In the genomic region with DNA sequence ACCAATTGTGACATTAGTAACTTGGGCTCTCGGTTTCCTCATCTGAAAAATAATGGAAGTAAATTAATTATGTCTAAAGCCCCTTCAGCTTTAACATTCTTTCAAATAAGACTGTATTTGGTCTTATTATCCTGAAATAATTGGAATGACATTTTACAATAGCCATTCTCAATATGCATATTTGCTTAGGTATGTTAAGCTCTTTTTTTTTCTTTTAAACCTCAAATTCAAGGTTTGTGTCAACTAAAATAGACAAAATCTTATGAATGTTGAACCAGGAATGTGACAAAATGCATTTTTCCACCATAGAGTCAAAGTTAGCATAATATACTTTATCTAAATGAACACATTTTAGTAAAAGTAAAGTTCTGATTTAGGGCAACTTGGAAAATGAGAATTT, we compare ENCODE assay signal across 23 cellular contexts.
DNase-seq lines count a peak whose midpoint lies in the region; ATAC-seq and TF ChIP-seq lines count a peak whose summit lies in the region.
"Had no signal": no experiment of that assay in that cellular context is flagged by ENCODE, and none has a peak within 500 bp of the region (broad histone marks: within the 10 kb centered on the region; RNA-seq: fewer than 3 reads in every experiment).

No MANE protein-coding gene starts in this region.

- ATAC-seq in SK-N-SH treated with all-trans-retinoic acid at 6 μM for 48 hours (peak; percentile 69), GM21529 (IDR thresholded peaks at IDR 0.05; ENCODE audit: unreplicated experiment) (no peak)
- ATAC-seq: A549, GM12878, GM23338, HCT116 had no signal

- DNase-seq in HL-60 (ENCODE audit: low read depth in 1 of 2, low spot score in 1 of 2) (no peak), astrocyte of the hippocampus (ENCODE audit: low read depth, low spot score) (peak; percentile 6), retinal pigment epithelial cell (ENCODE audit: low read depth) (peak; percentile 59), NCI-H526 (lab: John Stamatoyannopoulos, UW) (no peak), iPS-NIHi7 (ENCODE audit: extremely low spot score) (no peak)
- DNase-seq in effector CD8-positive, alpha-beta T cell (lab: John Stamatoyannopoulos, UW), result no peak
- DNase-seq: 8988T; ACHN; AML-193; BE2C; C1 segment of cervical spinal cord; Caco-2; CD4-positive, alpha-beta memory T cell; DMS153; EL; GDM1; H9 had no signal

- peak overlapping the region; percentile 81 for H3K27ac ChIP-seq in HL-60 (replicated peaks)
- H3K27ac ChIP-seq: A549 had no signal

- H3K27me3 ChIP-seq in HL-60 (ENCODE audit: insufficient read depth, poor library complexity, severe bottlenecking), result no peaks in the 10 kb centered on the region
- H3K27me3 ChIP-seq: BE2C had no signal

- no peak for TF ChIP-seq CTCF in HL-60 (IDR thresholded peaks at IDR 0.05; ENCODE audit: insufficient read depth, low read length)
- TF ChIP-seq CTCF in retinal pigment epithelial cell (conservative IDR thresholded peaks at IDR 0.05; ENCODE audit: low read depth, low read length), result no peak

- no peak overlapping the region for H3K4me3 ChIP-seq in HL-60 (replicated peaks; ENCODE audit: insufficient read depth, low read length)
- no peak overlapping the region for H3K4me3 ChIP-seq in retinal pigment epithelial cell (ENCODE audit: low read length)
- H3K4me3 ChIP-seq: A549, GM12878, GM23338 had no signal

TF ChIP-seq in SK-N-SH treated with all-trans-retinoic acid at 6 μM for 48 hours, 23 proteins besides CTCF, POLR2A, EP300 and RAD21:
- TF ChIP-seq ZNF8 (CRISPR knock-in tag; IDR thresholded peaks at IDR 0.05), result no peak
- TF ChIP-seq TOX (CRISPR knock-in tag; IDR thresholded peaks at IDR 0.05; ENCODE audit: borderline replicate concordance), result no peak
- no peak for TF ChIP-seq CSDC2 (CRISPR knock-in tag; IDR thresholded peaks at IDR 0.05)
- TF ChIP-seq SNAI2 (CRISPR knock-in tag; IDR thresholded peaks at IDR 0.05), result no peak
- TF ChIP-seq TCF4 (CRISPR knock-in tag; IDR thresholded peaks at IDR 0.05; ENCODE audit: borderline replicate concordance), result no peak
- TF ChIP-seq GLIS3 (CRISPR knock-in tag; IDR thresholded peaks at IDR 0.05), result no peak
- TF ChIP-seq, protein P1, sequence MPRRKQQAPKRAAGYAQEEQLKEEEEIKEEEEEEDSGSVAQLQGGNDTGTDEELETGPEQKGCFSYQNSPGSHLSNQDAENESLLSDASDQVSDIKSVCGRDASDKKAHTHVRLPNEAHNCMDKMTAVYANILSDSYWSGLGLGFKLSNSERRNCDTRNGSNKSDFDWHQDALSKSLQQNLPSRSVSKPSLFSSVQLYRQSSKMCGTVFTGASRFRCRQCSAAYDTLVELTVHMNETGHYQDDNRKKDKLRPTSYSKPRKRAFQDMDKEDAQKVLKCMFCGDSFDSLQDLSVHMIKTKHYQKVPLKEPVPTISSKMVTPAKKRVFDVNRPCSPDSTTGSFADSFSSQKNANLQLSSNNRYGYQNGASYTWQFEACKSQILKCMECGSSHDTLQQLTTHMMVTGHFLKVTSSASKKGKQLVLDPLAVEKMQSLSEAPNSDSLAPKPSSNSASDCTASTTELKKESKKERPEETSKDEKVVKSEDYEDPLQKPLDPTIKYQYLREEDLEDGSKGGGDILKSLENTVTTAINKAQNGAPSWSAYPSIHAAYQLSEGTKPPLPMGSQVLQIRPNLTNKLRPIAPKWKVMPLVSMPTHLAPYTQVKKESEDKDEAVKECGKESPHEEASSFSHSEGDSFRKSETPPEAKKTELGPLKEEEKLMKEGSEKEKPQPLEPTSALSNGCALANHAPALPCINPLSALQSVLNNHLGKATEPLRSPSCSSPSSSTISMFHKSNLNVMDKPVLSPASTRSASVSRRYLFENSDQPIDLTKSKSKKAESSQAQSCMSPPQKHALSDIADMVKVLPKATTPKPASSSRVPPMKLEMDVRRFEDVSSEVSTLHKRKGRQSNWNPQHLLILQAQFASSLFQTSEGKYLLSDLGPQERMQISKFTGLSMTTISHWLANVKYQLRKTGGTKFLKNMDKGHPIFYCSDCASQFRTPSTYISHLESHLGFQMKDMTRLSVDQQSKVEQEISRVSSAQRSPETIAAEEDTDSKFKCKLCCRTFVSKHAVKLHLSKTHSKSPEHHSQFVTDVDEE (CRISPR knock-in tag; IDR thresholded peaks at IDR 0.05), result no peak
- TF ChIP-seq ZFP30 (CRISPR knock-in tag; IDR thresholded peaks at IDR 0.05), result no peak
- TF ChIP-seq ZNF70 (CRISPR knock-in tag; IDR thresholded peaks at IDR 0.05), result no peak
- no peak for TF ChIP-seq ESRRG (CRISPR knock-in tag; IDR thresholded peaks at IDR 0.05)
- TF ChIP-seq ARNTL (CRISPR knock-in tag; IDR thresholded peaks at IDR 0.05; ENCODE audit: borderline replicate concordance, low read depth), result no peak
- TF ChIP-seq, protein P2, sequence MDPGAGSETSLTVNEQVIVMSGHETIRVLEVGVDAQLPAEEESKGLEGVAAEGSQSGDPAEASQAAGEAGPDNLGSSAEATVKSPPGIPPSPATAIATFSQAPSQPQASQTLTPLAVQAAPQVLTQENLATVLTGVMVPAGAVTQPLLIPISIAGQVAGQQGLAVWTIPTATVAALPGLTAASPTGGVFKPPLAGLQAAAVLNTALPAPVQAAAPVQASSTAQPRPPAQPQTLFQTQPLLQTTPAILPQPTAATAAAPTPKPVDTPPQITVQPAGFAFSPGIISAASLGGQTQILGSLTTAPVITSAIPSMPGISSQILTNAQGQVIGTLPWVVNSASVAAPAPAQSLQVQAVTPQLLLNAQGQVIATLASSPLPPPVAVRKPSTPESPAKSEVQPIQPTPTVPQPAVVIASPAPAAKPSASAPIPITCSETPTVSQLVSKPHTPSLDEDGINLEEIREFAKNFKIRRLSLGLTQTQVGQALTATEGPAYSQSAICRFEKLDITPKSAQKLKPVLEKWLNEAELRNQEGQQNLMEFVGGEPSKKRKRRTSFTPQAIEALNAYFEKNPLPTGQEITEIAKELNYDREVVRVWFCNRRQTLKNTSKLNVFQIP (CRISPR knock-in tag; IDR thresholded peaks at IDR 0.05; ENCODE audit: borderline replicate concordance, low read depth), result no peak
- no peak for TF ChIP-seq BACH2 (CRISPR knock-in tag; IDR thresholded peaks at IDR 0.05; ENCODE audit: borderline replicate concordance)
- TF ChIP-seq, protein P3, sequence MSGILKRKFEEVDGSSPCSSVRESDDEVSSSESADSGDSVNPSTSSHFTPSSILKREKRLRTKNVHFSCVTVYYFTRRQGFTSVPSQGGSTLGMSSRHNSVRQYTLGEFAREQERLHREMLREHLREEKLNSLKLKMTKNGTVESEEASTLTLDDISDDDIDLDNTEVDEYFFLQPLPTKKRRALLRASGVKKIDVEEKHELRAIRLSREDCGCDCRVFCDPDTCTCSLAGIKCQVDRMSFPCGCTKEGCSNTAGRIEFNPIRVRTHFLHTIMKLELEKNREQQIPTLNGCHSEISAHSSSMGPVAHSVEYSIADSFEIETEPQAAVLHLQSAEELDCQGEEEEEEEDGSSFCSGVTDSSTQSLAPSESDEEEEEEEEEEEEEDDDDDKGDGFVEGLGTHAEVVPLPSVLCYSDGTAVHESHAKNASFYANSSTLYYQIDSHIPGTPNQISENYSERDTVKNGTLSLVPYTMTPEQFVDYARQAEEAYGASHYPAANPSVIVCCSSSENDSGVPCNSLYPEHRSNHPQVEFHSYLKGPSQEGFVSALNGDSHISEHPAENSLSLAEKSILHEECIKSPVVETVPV (CRISPR knock-in tag; IDR thresholded peaks at IDR 0.05), result no peak
- TF ChIP-seq, protein P4, sequence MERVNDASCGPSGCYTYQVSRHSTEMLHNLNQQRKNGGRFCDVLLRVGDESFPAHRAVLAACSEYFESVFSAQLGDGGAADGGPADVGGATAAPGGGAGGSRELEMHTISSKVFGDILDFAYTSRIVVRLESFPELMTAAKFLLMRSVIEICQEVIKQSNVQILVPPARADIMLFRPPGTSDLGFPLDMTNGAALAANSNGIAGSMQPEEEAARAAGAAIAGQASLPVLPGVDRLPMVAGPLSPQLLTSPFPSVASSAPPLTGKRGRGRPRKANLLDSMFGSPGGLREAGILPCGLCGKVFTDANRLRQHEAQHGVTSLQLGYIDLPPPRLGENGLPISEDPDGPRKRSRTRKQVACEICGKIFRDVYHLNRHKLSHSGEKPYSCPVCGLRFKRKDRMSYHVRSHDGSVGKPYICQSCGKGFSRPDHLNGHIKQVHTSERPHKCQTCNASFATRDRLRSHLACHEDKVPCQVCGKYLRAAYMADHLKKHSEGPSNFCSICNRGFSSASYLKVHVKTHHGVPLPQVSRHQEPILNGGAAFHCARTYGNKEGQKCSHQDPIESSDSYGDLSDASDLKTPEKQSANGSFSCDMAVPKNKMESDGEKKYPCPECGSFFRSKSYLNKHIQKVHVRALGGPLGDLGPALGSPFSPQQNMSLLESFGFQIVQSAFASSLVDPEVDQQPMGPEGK (CRISPR knock-in tag; IDR thresholded peaks at IDR 0.05; ENCODE audit: borderline replicate concordance), result no peak
TF ChIP-seq in SK-N-SH treated with all-trans-retinoic acid at 6 μM for 48 hours: peak in this region for 0.

Comparison
In these comparisons a context has a peak if more than half of its experiments do, and no peak if none do; other contexts are left out.
1. DNase-seq: peak in astrocyte of the hippocampus (single experiment) and retinal pigment epithelial cell (single experiment); none in HL-60 (0 of 2), effector CD8-positive, alpha-beta T cell (single experiment), NCI-H526 (0 of 2) and iPS-NIHi7 (single experiment).